1 cellular context compared by ENCODE assay signal in genomic region chr3:36876181-36876936, GRCh38.
TF ChIP-seq lines count a peak whose summit lies in the region.

No MANE protein-coding gene starts in this region.

TF ChIP-seq in K562, 482 proteins besides CTCF, POLR2A, EP300 and RAD21 (continued from another document and continues in another):
- TF ChIP-seq RREB1 (CRISPR knock-in tag; IDR thresholded peaks at IDR 0.05): no peak
- peak; percentile 33; the same call in 1 of the 2 replicates for TF ChIP-seq ZNF592 (IDR thresholded peaks at IDR 0.05)
- no peak for TF ChIP-seq ZNF280A (IDR thresholded peaks at IDR 0.05; ENCODE audit: low read depth, partially characterized antibody)
- peak; percentile 30; the same call in 1 of the 2 replicates for TF ChIP-seq LEF1 (IDR thresholded peaks at IDR 0.05)
- TF ChIP-seq ZBTB11 (CRISPR knock-in tag; IDR thresholded peaks at IDR 0.05): no peak
- TF ChIP-seq BRF2 (IDR thresholded peaks at IDR 0.05; ENCODE audit: borderline replicate concordance, insufficient read depth, insufficient read length): no peak
- TF ChIP-seq CREM (IDR thresholded peaks at IDR 0.05; ENCODE audit: low read depth): no peak
- no peak for TF ChIP-seq MXD1 (CRISPR knock-in tag; IDR thresholded peaks at IDR 0.05; ENCODE audit: borderline replicate concordance, poor library complexity, severe bottlenecking)
- TF ChIP-seq PKNOX1 (IDR thresholded peaks at IDR 0.05): peak; percentile 68
- no peak for TF ChIP-seq ZFP36 (IDR thresholded peaks at IDR 0.05; ENCODE audit: low read depth, low read length, partially characterized antibody)
- TF ChIP-seq PBX2 (CRISPR knock-in tag; IDR thresholded peaks at IDR 0.05; ENCODE audit: low read depth): no peak
- peak; percentile 50 for TF ChIP-seq PBX2 (tag; conservative IDR thresholded peaks at IDR 0.05; ENCODE audit: low read depth)
- TF ChIP-seq RNF2 (IDR thresholded peaks at IDR 0.05): no peak
- TF ChIP-seq ZBTB5 (IDR thresholded peaks at IDR 0.05): no peak
- TF ChIP-seq SREBF2 (CRISPR knock-in tag; IDR thresholded peaks at IDR 0.05): no peak
- TF ChIP-seq RAD51 (IDR thresholded peaks at IDR 0.05; ENCODE audit: borderline replicate concordance, low read depth): peak; percentile 80
- no peak for TF ChIP-seq SAP30 (IDR thresholded peaks at IDR 0.05; ENCODE audit: borderline replicate concordance, insufficient read depth, low read depth, low read length, poor library complexity, severe bottlenecking)
- no peak for TF ChIP-seq CBFB (CRISPR knock-in tag; IDR thresholded peaks at IDR 0.05)
- TF ChIP-seq POU5F1 (IDR thresholded peaks at IDR 0.05; ENCODE audit: borderline replicate concordance, low read depth, low read length, partially characterized antibody): no peak
- no peak for TF ChIP-seq HLTF (IDR thresholded peaks at IDR 0.05)
- no peak for TF ChIP-seq ZZZ3 (IDR thresholded peaks at IDR 0.05)
- TF ChIP-seq SMARCE1 (IDR thresholded peaks at IDR 0.05): peak; percentile 38; the same call in 1 of the 2 replicates
- no peak for TF ChIP-seq U2AF2 (optimal IDR thresholded peaks at IDR 0.05; ENCODE audit: low read depth, low read length)
- TF ChIP-seq PHF21A (IDR thresholded peaks at IDR 0.05; ENCODE audit: borderline replicate concordance, low read depth): peak; percentile 86; the same call in 1 of the 2 replicates
- TF ChIP-seq KDM1A (IDR thresholded peaks at IDR 0.05): peak; percentile 44 to 53; a peak in 3 of 4 replicates
- TF ChIP-seq RBM25 (IDR thresholded peaks at IDR 0.05; ENCODE audit: low read depth, low read length, severe bottlenecking): peak; percentile 10
- 0 out of 2 replicates have a peak, but pooled peaks have one; percentile 26 for TF ChIP-seq ZBTB17 (CRISPR knock-in tag; IDR thresholded peaks at IDR 0.05)
- no peak for TF ChIP-seq ZNF75A (CRISPR knock-in tag; IDR thresholded peaks at IDR 0.05)
- TF ChIP-seq RCOR1 (IDR thresholded peaks at IDR 0.05; ENCODE audit: borderline replicate concordance in 1 of 2, low read depth in 2 of 2, low read length in 2 of 2): peak in 1 of 2 experiments; percentile 73; a peak in 2 of 4 replicates
